17 cellular contexts compared by ENCODE assay signal in genomic region chr12:45669762-45670161, GRCh38. TPM values are rescaled to one million over a fixed set of nuclear protein-coding genes. Genes with fewer than 3 reads are reported as not detected.
DNase-seq lines count a peak whose midpoint lies in the region; ATAC-seq and TF ChIP-seq lines count a peak whose summit lies in the region.
"Had no signal": no experiment of that assay in that cellular context is flagged by ENCODE, and none has a peak within 500 bp of the region (broad histone marks: within the 10 kb centered on the region; RNA-seq: fewer than 3 reads in every experiment).

No MANE protein-coding gene starts in this region.

- TF ChIP-seq POLR2A in spleen (IDR thresholded peaks at IDR 0.05) = no peak

- H3K9me3 ChIP-seq in spleen = no peaks in the 10 kb centered on the region
- H3K9me3 ChIP-seq: pancreas had no signal

- no peak for DNase-seq in activated naive CD4-positive, alpha-beta T cell treated with anti-CD3 and anti-CD28 coated beads, Interleukin-2, amount 10 ng/mL, durations not matched to agents 7 days and 5 days
- DNase-seq in activated naive CD4-positive, alpha-beta T cell treated with anti-CD3 and anti-CD28 coated beads, Interleukin-2, amount 50 U/mL, for 16 hours = no peak
- peak; percentile 7 for DNase-seq in M059J (ENCODE audit: low read depth)
- peak; percentile 71 for DNase-seq in fibroblast of peridontal ligament (ENCODE audit: extremely low read depth)
- DNase-seq in spleen = no peak
- DNase-seq: COR-L47; NCI-H146; NCI-H774; pancreas; stimulated activated CD4-positive, alpha-beta T cell treated with anti-CD3 and anti-CD28 coated beads, Interleukin-1b, Interleukin-23, amount 100 ng/mL, for 48 hours; SW 1271 had no signal

- H3K27ac ChIP-seq in spleen = peak overlapping the region in 5 of 8 donors; percentile 56 to 77 (median 67)
- H3K27ac ChIP-seq: epithelial cell of prostate, pancreas had no signal

- peaks cover 13 to 36% (median 28%) of the 10 kb centered on the region in 6 donors for H3K4me1 ChIP-seq in spleen
- H3K4me1 ChIP-seq: pancreas had no signal

- intact Hi-C loops in spleen (cut with DNase I; ENCODE audit: low total_unique reads) = loop anchor here (5.0 kb wide), 1 partner anchor 48 kb away; no protein-coding TSS in a partner anchor

- whole genome bisulfite sequencing in spleen, 5 donors = 60 to 76% (median 63%) methylated on average over 2 of the region's 2 CpGs

- ATAC-seq in GM18519 (IDR thresholded peaks at IDR 0.05; ENCODE audit: low FRiP score, unreplicated experiment) (no peak), HG03457 (IDR thresholded peaks at IDR 0.05; ENCODE audit: unreplicated experiment) (no peak), HG02571 (IDR thresholded peaks at IDR 0.05; ENCODE audit: unreplicated experiment) (no peak)

- H3K9me3 Mint-ChIP-seq in activated naive CD4-positive, alpha-beta T cell treated with anti-CD3 and anti-CD28 coated beads, Interleukin-2, amount 10 ng/mL, durations not matched to agents 7 days and 5 days = peaks cover 2% of the 10 kb centered on the region
- H3K9me3 Mint-ChIP-seq: stimulated activated naive CD8-positive, alpha-beta T cell treated with anti-CD3 and anti-CD28 coated beads, Interleukin-15, Interleukin-2, amounts not matched to agents 100 ng/mL and 50 ng/mL, for 24 hours; type B pancreatic cell had no signal

- peak overlapping the region; percentile 33 for H3K4me3 Mint-ChIP-seq in activated naive CD4-positive, alpha-beta T cell treated with anti-CD3 and anti-CD28 coated beads, Interleukin-2, amount 10 ng/mL, durations not matched to agents 7 days and 5 days
- H3K4me3 Mint-ChIP-seq: stimulated activated naive CD8-positive, alpha-beta T cell treated with anti-CD3 and anti-CD28 coated beads, Interleukin-15, Interleukin-2, amounts not matched to agents 100 ng/mL and 50 ng/mL, for 24 hours; type B pancreatic cell had no signal

- H3K27me3 ChIP-seq in spleen (replicated peaks in 1 of 7) = no peaks in the 10 kb centered on the region
- H3K27me3 ChIP-seq: pancreas had no signal

- CTCF ChIA-PET in activated naive CD4-positive, alpha-beta T cell treated with anti-CD3 and anti-CD28 coated beads, Interleukin-2, amount 10 ng/mL, durations not matched to agents 7 days and 5 days (lab: Charles Lee) = interaction anchor here (0.8 to 2.7 kb wide), 8 partner anchors 9 to 126 kb away, joined by 3 to 26 read pairs (median 4); no protein-coding TSS in a partner anchor

- H3K27me3 Mint-ChIP-seq in activated naive CD4-positive, alpha-beta T cell treated with anti-CD3 and anti-CD28 coated beads, Interleukin-2, amount 10 ng/mL, durations not matched to agents 7 days and 5 days = peaks cover 8% of the 10 kb centered on the region
- H3K27me3 Mint-ChIP-seq: stimulated activated naive CD8-positive, alpha-beta T cell treated with anti-CD3 and anti-CD28 coated beads, Interleukin-15, Interleukin-2, amounts not matched to agents 100 ng/mL and 50 ng/mL, for 24 hours; type B pancreatic cell had no signal

- peaks cover 7% of the 10 kb centered on the region for H3K36me3 Mint-ChIP-seq in activated naive CD4-positive, alpha-beta T cell treated with anti-CD3 and anti-CD28 coated beads, Interleukin-2, amount 10 ng/mL, durations not matched to agents 7 days and 5 days
- H3K36me3 Mint-ChIP-seq: type B pancreatic cell had no signal

- peaks cover 48% of the 10 kb centered on the region for H3K4me1 Mint-ChIP-seq in activated naive CD4-positive, alpha-beta T cell treated with anti-CD3 and anti-CD28 coated beads, Interleukin-2, amount 10 ng/mL, durations not matched to agents 7 days and 5 days

- H3K27ac Mint-ChIP-seq in activated naive CD4-positive, alpha-beta T cell treated with anti-CD3 and anti-CD28 coated beads, Interleukin-2, amount 10 ng/mL, durations not matched to agents 7 days and 5 days = peak overlapping the region; percentile 76
- H3K27ac Mint-ChIP-seq: stimulated activated naive CD8-positive, alpha-beta T cell treated with anti-CD3 and anti-CD28 coated beads, Interleukin-15, Interleukin-2, amounts not matched to agents 100 ng/mL and 50 ng/mL, for 24 hours; type B pancreatic cell had no signal

- H3K36me3 ChIP-seq in spleen = no peaks in the 10 kb centered on the region
- H3K36me3 ChIP-seq: pancreas had no signal

- H3K4me3 ChIP-seq in spleen = peak overlapping the region in 1 of 8 donors; percentile 45
- H3K4me3 ChIP-seq: pancreas had no signal

- no peak for TF ChIP-seq CTCF in spleen (IDR thresholded peaks at IDR 0.05 in 8 of 11, conservative IDR thresholded peaks at IDR 0.05 in 3 of 11)

RNA-seq across cellular contexts. Expression of gene ARID2, which starts 59.7 kb away (rescaled TPM):
- total RNA-seq in M059J (2014; rRNA removed; shearing (Covaris generic)) = 8.7 and 11.0 TPM in 2 replicates
- 10 to 100 TPM; 31.7 to 59.6 (median 44.2) TPM for total RNA-seq in spleen
- polyA plus RNA-seq in spleen = 1 to 10 TPM; 5.7 to 7.6 (median 6.1) TPM

Comparison
In these comparisons a context has a peak if more than half of its experiments do, and no peak if none do; other contexts are left out.
1. DNase-seq: peak in M059J (single experiment) and fibroblast of peridontal ligament (single experiment); none in activated naive CD4-positive, alpha-beta T cell treated with anti-CD3 and anti-CD28 coated beads, Interleukin-2, amount 10 ng/mL, durations not matched to agents 7 days and 5 days (single experiment), activated naive CD4-positive, alpha-beta T cell treated with anti-CD3 and anti-CD28 coated beads, Interleukin-2, amount 50 U/mL, for 16 hours (single experiment) and spleen (single experiment).